Comparison of ENCODE assay signal across 1 cellular context in genomic region chr6:78910611-78911134, GRCh38.
TF ChIP-seq lines count a peak whose summit lies in the region.

No MANE protein-coding gene starts in this region.

TF ChIP-seq in H1, 55 proteins besides CTCF, POLR2A, EP300 and RAD21 (continued from another document):
- TF ChIP-seq CHD7 (IDR thresholded peaks at IDR 0.05; ENCODE audit: insufficient replicate concordance, low read length) (no peak), HDAC6 (IDR thresholded peaks at IDR 0.05; ENCODE audit: low read depth, low read length) (no peak), CTBP2 (IDR thresholded peaks at IDR 0.05; ENCODE audit: borderline replicate concordance, insufficient read depth, insufficient read length, low read length) (peak; percentile 37), SP4 (IDR thresholded peaks at IDR 0.05; ENCODE audit: low read length) (no peak), TBP (IDR thresholded peaks at IDR 0.05; ENCODE audit: low read depth, low read length) (no peak), SP1 (IDR thresholded peaks at IDR 0.05; ENCODE audit: low read depth, low read length) (no peak), CHD2 (IDR thresholded peaks at IDR 0.05; ENCODE audit: low read length) (no peak), SP2 (IDR thresholded peaks at IDR 0.05; ENCODE audit: low read length) (no peak), RFX5 (IDR thresholded peaks at IDR 0.05; ENCODE audit: borderline replicate concordance, low read depth, low read length) (no peak), TEAD4 (IDR thresholded peaks at IDR 0.05; ENCODE audit: low read depth, low read length) (peak; percentile 13; the same call in 1 of the 2 replicates), BACH1 (IDR thresholded peaks at IDR 0.05; ENCODE audit: low read length) (peak; percentile 78), SIN3A (conservative IDR thresholded peaks at IDR 0.05 in 1 of 2, IDR thresholded peaks at IDR 0.05 in 1 of 2; ENCODE audit: low read depth in 1 of 2, low read length in 2 of 2) (peak in 1 of 2 experiments; percentile 20; a peak in 1 of 4 replicates), PHF8 (conservative IDR thresholded peaks at IDR 0.05; ENCODE audit: low read depth, low read length) (no peak)
